In the genomic region with DNA sequence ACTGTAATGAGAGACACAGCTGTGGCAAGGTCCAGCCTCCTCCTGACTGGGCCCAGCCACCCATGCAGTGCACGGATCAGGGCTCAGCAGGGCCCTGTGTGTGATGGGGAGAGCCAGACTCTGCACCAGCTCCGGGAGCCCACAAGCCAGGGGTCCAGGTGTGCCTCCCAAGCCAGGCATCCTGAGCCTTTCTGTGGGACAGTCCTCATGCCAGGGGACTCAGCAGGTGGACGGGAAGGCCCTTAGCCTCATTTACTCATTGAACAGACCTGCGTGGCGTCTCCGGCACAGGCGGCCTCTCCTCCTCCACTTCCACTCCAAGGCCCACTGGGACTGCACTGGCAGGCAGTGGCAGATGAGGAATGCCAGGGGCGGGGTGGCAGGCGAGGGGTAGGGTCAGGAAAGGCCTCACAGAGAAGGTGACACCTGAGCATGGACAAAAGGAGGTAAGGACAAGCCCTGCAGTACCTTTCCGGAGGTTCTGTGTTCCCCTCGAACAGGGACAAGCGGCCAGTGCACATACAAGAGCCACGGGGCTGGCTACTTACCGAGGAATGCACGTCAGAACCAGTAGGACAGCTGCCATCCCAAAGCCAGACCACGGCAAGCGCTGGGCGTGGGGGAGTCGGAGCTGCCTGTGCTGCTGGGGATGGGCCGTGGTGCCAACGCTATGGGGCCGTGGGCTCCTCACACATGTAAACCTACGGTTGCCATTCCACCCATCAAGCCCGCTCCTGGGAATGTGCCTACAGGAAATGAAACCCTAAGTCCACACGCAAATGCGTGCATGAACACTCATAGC, we compare ENCODE assay signal across 1 cellular context.
TF ChIP-seq lines count a peak whose summit lies in the region.

No MANE protein-coding gene starts in this region.

TF ChIP-seq in HepG2, 621 proteins besides CTCF, POLR2A, EP300 and RAD21:
- TF ChIP-seq, protein P1, sequence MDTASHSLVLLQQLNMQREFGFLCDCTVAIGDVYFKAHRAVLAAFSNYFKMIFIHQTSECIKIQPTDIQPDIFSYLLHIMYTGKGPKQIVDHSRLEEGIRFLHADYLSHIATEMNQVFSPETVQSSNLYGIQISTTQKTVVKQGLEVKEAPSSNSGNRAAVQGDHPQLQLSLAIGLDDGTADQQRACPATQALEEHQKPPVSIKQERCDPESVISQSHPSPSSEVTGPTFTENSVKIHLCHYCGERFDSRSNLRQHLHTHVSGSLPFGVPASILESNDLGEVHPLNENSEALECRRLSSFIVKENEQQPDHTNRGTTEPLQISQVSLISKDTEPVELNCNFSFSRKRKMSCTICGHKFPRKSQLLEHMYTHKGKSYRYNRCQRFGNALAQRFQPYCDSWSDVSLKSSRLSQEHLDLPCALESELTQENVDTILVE (CRISPR knock-in tag; IDR thresholded peaks at IDR 0.05): no peak
- TF ChIP-seq ZNF607 (CRISPR knock-in tag; IDR thresholded peaks at IDR 0.05; ENCODE audit: borderline replicate concordance): no peak
- TF ChIP-seq NFE2 (CRISPR knock-in tag; IDR thresholded peaks at IDR 0.05): no peak
- no peak for TF ChIP-seq ZNF501 (CRISPR knock-in tag; IDR thresholded peaks at IDR 0.05)
- no peak for TF ChIP-seq MBNL3 (CRISPR knock-in tag; conservative IDR thresholded peaks at IDR 0.05)
- TF ChIP-seq, protein P2, sequence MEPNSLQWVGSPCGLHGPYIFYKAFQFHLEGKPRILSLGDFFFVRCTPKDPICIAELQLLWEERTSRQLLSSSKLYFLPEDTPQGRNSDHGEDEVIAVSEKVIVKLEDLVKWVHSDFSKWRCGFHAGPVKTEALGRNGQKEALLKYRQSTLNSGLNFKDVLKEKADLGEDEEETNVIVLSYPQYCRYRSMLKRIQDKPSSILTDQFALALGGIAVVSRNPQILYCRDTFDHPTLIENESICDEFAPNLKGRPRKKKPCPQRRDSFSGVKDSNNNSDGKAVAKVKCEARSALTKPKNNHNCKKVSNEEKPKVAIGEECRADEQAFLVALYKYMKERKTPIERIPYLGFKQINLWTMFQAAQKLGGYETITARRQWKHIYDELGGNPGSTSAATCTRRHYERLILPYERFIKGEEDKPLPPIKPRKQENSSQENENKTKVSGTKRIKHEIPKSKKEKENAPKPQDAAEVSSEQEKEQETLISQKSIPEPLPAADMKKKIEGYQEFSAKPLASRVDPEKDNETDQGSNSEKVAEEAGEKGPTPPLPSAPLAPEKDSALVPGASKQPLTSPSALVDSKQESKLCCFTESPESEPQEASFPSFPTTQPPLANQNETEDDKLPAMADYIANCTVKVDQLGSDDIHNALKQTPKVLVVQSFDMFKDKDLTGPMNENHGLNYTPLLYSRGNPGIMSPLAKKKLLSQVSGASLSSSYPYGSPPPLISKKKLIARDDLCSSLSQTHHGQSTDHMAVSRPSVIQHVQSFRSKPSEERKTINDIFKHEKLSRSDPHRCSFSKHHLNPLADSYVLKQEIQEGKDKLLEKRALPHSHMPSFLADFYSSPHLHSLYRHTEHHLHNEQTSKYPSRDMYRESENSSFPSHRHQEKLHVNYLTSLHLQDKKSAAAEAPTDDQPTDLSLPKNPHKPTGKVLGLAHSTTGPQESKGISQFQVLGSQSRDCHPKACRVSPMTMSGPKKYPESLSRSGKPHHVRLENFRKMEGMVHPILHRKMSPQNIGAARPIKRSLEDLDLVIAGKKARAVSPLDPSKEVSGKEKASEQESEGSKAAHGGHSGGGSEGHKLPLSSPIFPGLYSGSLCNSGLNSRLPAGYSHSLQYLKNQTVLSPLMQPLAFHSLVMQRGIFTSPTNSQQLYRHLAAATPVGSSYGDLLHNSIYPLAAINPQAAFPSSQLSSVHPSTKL (CRISPR knock-in tag; IDR thresholded peaks at IDR 0.05): no peak
- TF ChIP-seq ZNF296 (CRISPR knock-in tag; conservative IDR thresholded peaks at IDR 0.05): no peak
- TF ChIP-seq, protein P3, sequence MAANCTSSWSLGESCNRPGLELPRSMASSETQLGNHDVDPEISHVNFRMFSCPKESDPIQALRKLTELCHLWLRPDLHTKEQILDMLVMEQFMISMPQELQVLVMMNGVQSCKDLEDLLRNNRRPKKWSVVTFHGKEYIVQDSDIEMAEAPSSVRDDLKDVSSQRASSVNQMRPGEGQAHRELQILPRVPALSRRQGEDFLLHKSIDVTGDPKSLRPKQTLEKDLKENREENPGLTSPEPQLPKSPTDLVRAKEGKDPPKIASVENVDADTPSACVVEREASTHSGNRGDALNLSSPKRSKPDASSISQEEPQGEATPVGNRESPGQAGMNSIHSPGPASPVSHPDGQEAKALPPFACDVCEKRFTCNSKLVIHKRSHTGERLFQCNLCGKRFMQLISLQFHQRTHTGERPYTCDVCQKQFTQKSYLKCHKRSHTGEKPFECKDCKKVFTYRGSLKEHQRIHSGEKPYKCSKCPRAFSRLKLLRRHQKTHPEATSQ (CRISPR knock-in tag; IDR thresholded peaks at IDR 0.05; ENCODE audit: borderline replicate concordance): no peak
- TF ChIP-seq FLYWCH1 (CRISPR knock-in tag; IDR thresholded peaks at IDR 0.05): no peak
- no peak for TF ChIP-seq ZNF24 (IDR thresholded peaks at IDR 0.05)
